Comparison of ENCODE assay signal across 1 cellular context in the genomic region with DNA sequence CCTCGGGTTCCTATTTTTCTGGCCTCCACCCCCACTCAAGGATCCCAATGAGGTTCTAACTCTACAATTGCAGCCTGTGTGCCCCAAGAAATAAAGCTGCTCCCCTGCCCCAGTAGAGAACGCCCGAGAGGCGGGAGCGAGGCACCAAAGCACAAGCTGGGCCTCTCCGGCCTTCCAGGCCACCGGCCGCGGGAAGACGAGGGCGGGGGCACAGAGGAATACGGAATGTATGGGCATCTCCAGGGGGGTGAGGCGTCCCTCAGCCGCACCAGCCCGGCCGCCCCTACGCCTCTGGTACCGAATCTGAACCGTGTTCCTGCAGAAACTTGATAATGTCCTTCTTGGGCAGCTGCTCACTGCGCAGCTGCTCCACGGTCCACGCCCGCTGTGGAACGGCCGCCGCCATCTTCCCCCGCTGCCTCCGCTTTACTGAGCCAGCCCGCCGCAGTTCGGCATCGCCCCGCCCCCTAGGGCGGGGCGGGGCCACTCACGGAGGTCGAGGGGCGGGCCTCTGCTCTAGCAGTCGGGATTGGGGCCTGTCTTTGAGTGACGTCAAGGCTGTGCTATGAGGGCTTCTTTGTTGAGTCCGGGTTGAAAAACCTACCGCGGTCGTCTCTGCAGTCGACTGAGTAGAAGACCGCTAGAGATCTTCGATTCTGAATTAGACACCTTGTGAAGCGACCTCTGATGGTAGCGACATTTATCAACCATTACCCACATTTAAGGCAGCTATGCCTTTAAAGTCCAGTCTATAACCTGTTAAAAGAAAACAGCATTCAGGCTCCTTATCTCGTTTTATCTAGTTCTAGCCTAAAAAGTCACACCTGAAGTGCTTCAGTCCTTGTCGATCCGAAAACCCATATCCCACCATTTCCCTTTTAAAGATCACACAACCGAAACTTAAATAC.
TF ChIP-seq lines count a peak whose summit lies in the region.

A gene (minus strand): TSS at position 431 of the 908 bp plus-strand sequence. CDS start 25 bp downstream, at position 406.

TF ChIP-seq in HepG2, 621 proteins besides CTCF, POLR2A, EP300 and RAD21 (continued from another document and continues in another):
- TF ChIP-seq, protein P1, sequence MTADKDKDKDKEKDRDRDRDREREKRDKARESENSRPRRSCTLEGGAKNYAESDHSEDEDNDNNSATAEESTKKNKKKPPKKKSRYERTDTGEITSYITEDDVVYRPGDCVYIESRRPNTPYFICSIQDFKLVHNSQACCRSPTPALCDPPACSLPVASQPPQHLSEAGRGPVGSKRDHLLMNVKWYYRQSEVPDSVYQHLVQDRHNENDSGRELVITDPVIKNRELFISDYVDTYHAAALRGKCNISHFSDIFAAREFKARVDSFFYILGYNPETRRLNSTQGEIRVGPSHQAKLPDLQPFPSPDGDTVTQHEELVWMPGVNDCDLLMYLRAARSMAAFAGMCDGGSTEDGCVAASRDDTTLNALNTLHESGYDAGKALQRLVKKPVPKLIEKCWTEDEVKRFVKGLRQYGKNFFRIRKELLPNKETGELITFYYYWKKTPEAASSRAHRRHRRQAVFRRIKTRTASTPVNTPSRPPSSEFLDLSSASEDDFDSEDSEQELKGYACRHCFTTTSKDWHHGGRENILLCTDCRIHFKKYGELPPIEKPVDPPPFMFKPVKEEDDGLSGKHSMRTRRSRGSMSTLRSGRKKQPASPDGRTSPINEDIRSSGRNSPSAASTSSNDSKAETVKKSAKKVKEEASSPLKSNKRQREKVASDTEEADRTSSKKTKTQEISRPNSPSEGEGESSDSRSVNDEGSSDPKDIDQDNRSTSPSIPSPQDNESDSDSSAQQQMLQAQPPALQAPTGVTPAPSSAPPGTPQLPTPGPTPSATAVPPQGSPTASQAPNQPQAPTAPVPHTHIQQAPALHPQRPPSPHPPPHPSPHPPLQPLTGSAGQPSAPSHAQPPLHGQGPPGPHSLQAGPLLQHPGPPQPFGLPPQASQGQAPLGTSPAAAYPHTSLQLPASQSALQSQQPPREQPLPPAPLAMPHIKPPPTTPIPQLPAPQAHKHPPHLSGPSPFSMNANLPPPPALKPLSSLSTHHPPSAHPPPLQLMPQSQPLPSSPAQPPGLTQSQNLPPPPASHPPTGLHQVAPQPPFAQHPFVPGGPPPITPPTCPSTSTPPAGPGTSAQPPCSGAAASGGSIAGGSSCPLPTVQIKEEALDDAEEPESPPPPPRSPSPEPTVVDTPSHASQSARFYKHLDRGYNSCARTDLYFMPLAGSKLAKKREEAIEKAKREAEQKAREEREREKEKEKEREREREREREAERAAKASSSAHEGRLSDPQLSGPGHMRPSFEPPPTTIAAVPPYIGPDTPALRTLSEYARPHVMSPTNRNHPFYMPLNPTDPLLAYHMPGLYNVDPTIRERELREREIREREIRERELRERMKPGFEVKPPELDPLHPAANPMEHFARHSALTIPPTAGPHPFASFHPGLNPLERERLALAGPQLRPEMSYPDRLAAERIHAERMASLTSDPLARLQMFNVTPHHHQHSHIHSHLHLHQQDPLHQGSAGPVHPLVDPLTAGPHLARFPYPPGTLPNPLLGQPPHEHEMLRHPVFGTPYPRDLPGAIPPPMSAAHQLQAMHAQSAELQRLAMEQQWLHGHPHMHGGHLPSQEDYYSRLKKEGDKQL (CRISPR knock-in tag; IDR thresholded peaks at IDR 0.05; ENCODE audit: low read depth) = no peak
- TF ChIP-seq FOXM1 (CRISPR knock-in tag; IDR thresholded peaks at IDR 0.05) (no peak), NRL (CRISPR knock-in tag; IDR thresholded peaks at IDR 0.05; ENCODE audit: borderline replicate concordance) (no peak; the same call in 1 of the 2 replicates), CBX5 (CRISPR knock-in tag; IDR thresholded peaks at IDR 0.05; ENCODE audit: borderline replicate concordance) (no peak; the same call in 1 of the 2 replicates), YY1 (IDR thresholded peaks at IDR 0.05; ENCODE audit: insufficient read depth, insufficient replicate concordance, low read depth, low read length) (peak; percentile 93), ZNF451 (CRISPR knock-in tag; IDR thresholded peaks at IDR 0.05) (peak; percentile 77; the same call in 1 of the 2 replicates), MAFK (conservative IDR thresholded peaks at IDR 0.05 in 1 of 2, IDR thresholded peaks at IDR 0.05 in 1 of 2; ENCODE audit: low read length in 2 of 2) (no peak), BCL6 (CRISPR knock-in tag; IDR thresholded peaks at IDR 0.05) (peak; percentile 11), ARNT2 (CRISPR knock-in tag; IDR thresholded peaks at IDR 0.05; ENCODE audit: low read depth) (no peak; the same call in 1 of the 2 replicates), ZNF101 (CRISPR knock-in tag; IDR thresholded peaks at IDR 0.05; ENCODE audit: borderline replicate concordance, low read depth) (no peak), ZNF337 (CRISPR knock-in tag; IDR thresholded peaks at IDR 0.05; ENCODE audit: borderline replicate concordance, low read depth) (no peak), ZNF335 (CRISPR knock-in tag; IDR thresholded peaks at IDR 0.05) (no peak), SSRP1 (CRISPR knock-in tag; IDR thresholded peaks at IDR 0.05) (no peak), NFE2 (CRISPR knock-in tag; IDR thresholded peaks at IDR 0.05) (no peak), KAT7 (CRISPR knock-in tag; IDR thresholded peaks at IDR 0.05; ENCODE audit: borderline replicate concordance) (peak; percentile 89; the same call in 1 of the 2 replicates), FOXK1 (CRISPR knock-in tag; IDR thresholded peaks at IDR 0.05; ENCODE audit: borderline replicate concordance, low read depth) (peak; percentile 56; the same call in 1 of the 2 replicates), ATF7-NPFF (CRISPR knock-in tag; IDR thresholded peaks at IDR 0.05; ENCODE audit: low read depth) (no peak), ZNF672 (CRISPR knock-in tag; IDR thresholded peaks at IDR 0.05) (no peak), ZNF24 (IDR thresholded peaks at IDR 0.05) (no peak), KDM4B (CRISPR knock-in tag; IDR thresholded peaks at IDR 0.05) (peak; percentile 50; the same call in 1 of the 2 replicates), ZNF850 (CRISPR knock-in tag; conservative IDR thresholded peaks at IDR 0.05) (no peak), ARHGAP35 (CRISPR knock-in tag; IDR thresholded peaks at IDR 0.05; ENCODE audit: borderline replicate concordance) (no peak), MATR3 (CRISPR knock-in tag; IDR thresholded peaks at IDR 0.05) (no peak), ZNF292 (CRISPR knock-in tag; IDR thresholded peaks at IDR 0.05; ENCODE audit: borderline replicate concordance, low read depth) (peak; percentile 61; the same call in 1 of the 2 replicates), ZNF430 (CRISPR knock-in tag; IDR thresholded peaks at IDR 0.05) (no peak), MXI1 (IDR thresholded peaks at IDR 0.05; ENCODE audit: borderline replicate concordance, low read depth, low read length) (peak; percentile 54; the same call in 1 of the 3 replicates), TSC22D2 (CRISPR knock-in tag; IDR thresholded peaks at IDR 0.05; ENCODE audit: borderline replicate concordance) (peak; percentile 52; the same call in 1 of the 2 replicates), MEF2D (CRISPR knock-in tag; IDR thresholded peaks at IDR 0.05) (peak; percentile 84), MAFF (IDR thresholded peaks at IDR 0.05; ENCODE audit: low read depth, low read length) (no peak), RBAK (CRISPR knock-in tag; IDR thresholded peaks at IDR 0.05) (no peak)
- TF ChIP-seq, protein P2, sequence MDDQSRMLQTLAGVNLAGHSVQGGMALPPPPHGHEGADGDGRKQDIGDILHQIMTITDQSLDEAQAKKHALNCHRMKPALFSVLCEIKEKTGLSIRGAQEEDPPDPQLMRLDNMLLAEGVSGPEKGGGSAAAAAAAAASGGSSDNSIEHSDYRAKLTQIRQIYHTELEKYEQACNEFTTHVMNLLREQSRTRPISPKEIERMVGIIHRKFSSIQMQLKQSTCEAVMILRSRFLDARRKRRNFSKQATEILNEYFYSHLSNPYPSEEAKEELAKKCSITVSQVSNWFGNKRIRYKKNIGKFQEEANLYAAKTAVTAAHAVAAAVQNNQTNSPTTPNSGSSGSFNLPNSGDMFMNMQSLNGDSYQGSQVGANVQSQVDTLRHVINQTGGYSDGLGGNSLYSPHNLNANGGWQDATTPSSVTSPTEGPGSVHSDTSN (CRISPR knock-in tag; IDR thresholded peaks at IDR 0.05; ENCODE audit: borderline replicate concordance) = no peak
- TF ChIP-seq, protein P3, sequence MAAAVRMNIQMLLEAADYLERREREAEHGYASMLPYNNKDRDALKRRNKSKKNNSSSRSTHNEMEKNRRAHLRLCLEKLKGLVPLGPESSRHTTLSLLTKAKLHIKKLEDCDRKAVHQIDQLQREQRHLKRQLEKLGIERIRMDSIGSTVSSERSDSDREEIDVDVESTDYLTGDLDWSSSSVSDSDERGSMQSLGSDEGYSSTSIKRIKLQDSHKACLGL (CRISPR knock-in tag; IDR thresholded peaks at IDR 0.05) = no peak
- TF ChIP-seq, protein P4, sequence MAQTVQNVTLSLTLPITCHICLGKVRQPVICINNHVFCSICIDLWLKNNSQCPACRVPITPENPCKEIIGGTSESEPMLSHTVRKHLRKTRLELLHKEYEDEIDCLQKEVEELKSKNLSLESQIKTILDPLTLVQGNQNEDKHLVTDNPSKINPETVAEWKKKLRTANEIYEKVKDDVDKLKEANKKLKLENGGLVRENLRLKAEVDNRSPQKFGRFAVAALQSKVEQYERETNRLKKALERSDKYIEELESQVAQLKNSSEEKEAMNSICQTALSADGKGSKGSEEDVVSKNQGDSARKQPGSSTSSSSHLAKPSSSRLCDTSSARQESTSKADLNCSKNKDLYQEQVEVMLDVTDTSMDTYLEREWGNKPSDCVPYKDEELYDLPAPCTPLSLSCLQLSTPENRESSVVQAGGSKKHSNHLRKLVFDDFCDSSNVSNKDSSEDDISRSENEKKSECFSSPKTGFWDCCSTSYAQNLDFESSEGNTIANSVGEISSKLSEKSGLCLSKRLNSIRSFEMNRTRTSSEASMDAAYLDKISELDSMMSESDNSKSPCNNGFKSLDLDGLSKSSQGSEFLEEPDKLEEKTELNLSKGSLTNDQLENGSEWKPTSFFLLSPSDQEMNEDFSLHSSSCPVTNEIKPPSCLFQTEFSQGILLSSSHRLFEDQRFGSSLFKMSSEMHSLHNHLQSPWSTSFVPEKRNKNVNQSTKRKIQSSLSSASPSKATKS (CRISPR knock-in tag; IDR thresholded peaks at IDR 0.05) = no peak
- TF ChIP-seq, protein P5, sequence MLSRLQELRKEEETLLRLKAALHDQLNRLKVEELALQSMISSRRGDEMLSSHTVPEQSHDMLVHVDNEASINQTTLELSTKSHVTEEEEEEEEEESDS (CRISPR knock-in tag; IDR thresholded peaks at IDR 0.05; ENCODE audit: borderline replicate concordance) = 0 out of 2 replicates have a peak, but pooled peaks have one; percentile 49
- TF ChIP-seq, protein P6, sequence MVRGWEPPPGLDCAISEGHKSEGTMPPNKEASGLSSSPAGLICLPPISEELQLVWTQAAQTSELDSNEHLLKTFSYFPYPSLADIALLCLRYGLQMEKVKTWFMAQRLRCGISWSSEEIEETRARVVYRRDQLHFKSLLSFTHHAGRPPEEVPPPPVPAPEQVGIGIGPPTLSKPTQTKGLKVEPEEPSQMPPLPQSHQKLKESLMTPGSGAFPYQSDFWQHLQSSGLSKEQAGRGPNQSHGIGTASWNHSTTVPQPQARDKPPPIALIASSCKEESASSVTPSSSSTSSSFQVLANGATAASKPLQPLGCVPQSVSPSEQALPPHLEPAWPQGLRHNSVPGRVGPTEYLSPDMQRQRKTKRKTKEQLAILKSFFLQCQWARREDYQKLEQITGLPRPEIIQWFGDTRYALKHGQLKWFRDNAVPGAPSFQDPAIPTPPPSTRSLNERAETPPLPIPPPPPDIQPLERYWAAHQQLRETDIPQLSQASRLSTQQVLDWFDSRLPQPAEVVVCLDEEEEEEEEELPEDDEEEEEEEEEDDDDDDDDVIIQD (CRISPR knock-in tag; IDR thresholded peaks at IDR 0.05; ENCODE audit: low read depth) = peak; percentile 54; the same call in 1 of the 2 replicates
- TF ChIP-seq, protein P7, sequence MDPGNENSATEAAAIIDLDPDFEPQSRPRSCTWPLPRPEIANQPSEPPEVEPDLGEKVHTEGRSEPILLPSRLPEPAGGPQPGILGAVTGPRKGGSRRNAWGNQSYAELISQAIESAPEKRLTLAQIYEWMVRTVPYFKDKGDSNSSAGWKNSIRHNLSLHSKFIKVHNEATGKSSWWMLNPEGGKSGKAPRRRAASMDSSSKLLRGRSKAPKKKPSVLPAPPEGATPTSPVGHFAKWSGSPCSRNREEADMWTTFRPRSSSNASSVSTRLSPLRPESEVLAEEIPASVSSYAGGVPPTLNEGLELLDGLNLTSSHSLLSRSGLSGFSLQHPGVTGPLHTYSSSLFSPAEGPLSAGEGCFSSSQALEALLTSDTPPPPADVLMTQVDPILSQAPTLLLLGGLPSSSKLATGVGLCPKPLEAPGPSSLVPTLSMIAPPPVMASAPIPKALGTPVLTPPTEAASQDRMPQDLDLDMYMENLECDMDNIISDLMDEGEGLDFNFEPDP (CRISPR knock-in tag; conservative IDR thresholded peaks at IDR 0.05) = no peak
- TF ChIP-seq, protein P8, sequence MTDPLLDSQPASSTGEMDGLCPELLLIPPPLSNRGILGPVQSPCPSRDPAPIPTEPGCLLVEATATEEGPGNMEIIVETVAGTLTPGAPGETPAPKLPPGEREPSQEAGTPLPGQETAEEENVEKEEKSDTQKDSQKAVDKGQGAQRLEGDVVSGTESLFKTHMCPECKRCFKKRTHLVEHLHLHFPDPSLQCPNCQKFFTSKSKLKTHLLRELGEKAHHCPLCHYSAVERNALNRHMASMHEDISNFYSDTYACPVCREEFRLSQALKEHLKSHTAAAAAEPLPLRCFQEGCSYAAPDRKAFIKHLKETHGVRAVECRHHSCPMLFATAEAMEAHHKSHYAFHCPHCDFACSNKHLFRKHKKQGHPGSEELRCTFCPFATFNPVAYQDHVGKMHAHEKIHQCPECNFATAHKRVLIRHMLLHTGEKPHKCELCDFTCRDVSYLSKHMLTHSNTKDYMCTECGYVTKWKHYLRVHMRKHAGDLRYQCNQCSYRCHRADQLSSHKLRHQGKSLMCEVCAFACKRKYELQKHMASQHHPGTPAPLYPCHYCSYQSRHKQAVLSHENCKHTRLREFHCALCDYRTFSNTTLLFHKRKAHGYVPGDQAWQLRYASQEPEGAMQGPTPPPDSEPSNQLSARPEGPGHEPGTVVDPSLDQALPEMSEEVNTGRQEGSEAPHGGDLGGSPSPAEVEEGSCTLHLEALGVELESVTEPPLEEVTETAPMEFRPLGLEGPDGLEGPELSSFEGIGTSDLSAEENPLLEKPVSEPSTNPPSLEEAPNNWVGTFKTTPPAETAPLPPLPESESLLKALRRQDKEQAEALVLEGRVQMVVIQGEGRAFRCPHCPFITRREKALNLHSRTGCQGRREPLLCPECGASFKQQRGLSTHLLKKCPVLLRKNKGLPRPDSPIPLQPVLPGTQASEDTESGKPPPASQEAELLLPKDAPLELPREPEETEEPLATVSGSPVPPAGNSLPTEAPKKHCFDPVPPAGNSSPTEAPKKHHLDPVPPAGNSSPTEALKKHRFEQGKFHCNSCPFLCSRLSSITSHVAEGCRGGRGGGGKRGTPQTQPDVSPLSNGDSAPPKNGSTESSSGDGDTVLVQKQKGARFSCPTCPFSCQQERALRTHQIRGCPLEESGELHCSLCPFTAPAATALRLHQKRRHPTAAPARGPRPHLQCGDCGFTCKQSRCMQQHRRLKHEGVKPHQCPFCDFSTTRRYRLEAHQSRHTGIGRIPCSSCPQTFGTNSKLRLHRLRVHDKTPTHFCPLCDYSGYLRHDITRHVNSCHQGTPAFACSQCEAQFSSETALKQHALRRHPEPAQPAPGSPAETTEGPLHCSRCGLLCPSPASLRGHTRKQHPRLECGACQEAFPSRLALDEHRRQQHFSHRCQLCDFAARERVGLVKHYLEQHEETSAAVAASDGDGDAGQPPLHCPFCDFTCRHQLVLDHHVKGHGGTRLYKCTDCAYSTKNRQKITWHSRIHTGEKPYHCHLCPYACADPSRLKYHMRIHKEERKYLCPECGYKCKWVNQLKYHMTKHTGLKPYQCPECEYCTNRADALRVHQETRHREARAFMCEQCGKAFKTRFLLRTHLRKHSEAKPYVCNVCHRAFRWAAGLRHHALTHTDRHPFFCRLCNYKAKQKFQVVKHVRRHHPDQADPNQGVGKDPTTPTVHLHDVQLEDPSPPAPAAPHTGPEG (CRISPR knock-in tag; IDR thresholded peaks at IDR 0.05) = no peak
- TF ChIP-seq, protein P9, sequence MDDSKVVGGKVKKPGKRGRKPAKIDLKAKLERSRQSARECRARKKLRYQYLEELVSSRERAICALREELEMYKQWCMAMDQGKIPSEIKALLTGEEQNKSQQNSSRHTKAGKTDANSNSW (CRISPR knock-in tag; IDR thresholded peaks at IDR 0.05; ENCODE audit: borderline replicate concordance) = no peak
